Comparison of ENCODE assay signal across 1 cellular context in genomic region chr2:227772932-227773331, GRCh38.
A peak's percentile ranks its signal among the peaks of the same experiment; 100 is the strongest.
TF ChIP-seq lines count a peak whose summit lies in the region.

No MANE protein-coding gene starts in this region.

TF ChIP-seq in GM12878, 131 proteins besides CTCF, POLR2A, EP300 and RAD21:
- TF ChIP-seq BCL11A (IDR thresholded peaks at IDR 0.05; ENCODE audit: low read depth, low read length), result no peak
- no peak for TF ChIP-seq FOXM1 (IDR thresholded peaks at IDR 0.05; ENCODE audit: low read depth, low read length)
- no peak for TF ChIP-seq STAT1 (conservative IDR thresholded peaks at IDR 0.05)
- no peak for TF ChIP-seq ATF7 (IDR thresholded peaks at IDR 0.05; ENCODE audit: low read depth)
- no peak for TF ChIP-seq STAT3 (IDR thresholded peaks at IDR 0.05; ENCODE audit: low read depth, low read length)
- no peak for TF ChIP-seq BCLAF1 (IDR thresholded peaks at IDR 0.05)
- TF ChIP-seq ZNF24 (IDR thresholded peaks at IDR 0.05), result 0 out of 2 replicates have a peak, but pooled peaks have one; percentile 16
- TF ChIP-seq, protein P1, sequence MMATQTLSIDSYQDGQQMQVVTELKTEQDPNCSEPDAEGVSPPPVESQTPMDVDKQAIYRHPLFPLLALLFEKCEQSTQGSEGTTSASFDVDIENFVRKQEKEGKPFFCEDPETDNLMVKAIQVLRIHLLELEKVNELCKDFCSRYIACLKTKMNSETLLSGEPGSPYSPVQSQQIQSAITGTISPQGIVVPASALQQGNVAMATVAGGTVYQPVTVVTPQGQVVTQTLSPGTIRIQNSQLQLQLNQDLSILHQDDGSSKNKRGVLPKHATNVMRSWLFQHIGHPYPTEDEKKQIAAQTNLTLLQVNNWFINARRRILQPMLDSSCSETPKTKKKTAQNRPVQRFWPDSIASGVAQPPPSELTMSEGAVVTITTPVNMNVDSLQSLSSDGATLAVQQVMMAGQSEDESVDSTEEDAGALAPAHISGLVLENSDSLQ (IDR thresholded peaks at IDR 0.05), result peak; percentile 36; the same call in 1 of the 2 replicates
TF ChIP-seq in GM12878: peak in this region for 2.
